11 cellular contexts compared by ENCODE assay signal in the genomic region with DNA sequence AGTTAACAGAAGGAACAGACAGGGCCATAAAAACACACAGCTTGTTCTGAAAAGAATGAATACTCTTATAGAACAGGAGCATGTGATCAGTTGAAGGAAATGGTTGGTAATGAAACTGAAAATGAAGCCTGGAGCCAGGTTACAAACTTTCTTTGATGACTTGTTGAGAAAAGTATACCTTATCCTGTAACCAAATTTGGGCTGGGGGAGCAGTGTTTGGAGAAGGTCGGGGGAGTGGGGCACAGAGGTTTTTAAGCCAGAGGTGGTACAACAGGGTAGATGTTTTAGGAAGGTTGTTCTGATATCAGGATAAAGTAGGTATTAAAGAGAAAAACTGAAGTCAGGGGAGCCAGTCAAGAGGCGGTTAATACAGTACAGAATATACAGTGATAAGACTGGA. TPM values are rescaled to one million over a fixed set of nuclear protein-coding genes. Genes with fewer than 3 reads are reported as not detected.
DNase-seq lines count a peak whose midpoint lies in the region; ATAC-seq and TF ChIP-seq lines count a peak whose summit lies in the region.
"Had no signal": no experiment of that assay in that cellular context is flagged by ENCODE, and none has a peak within 500 bp of the region (broad histone marks: within the 10 kb centered on the region; RNA-seq: fewer than 3 reads in every experiment).

No MANE protein-coding gene starts in this region.

- no peaks in the 10 kb centered on the region for H3K9me3 Mint-ChIP-seq in T-helper 1 cell treated with Interleukin-12 subunit alpha and Interleukin-12 subunit beta and Interleukin-4 antibody, amounts not matched to agents 30 μg/mL and 1 μg/mL, for 36 hours

- CTCF ChIA-PET in GM10248 (lab: Yijun Ruan, JAX), result interaction anchor here (2.3 kb wide), 1 partner anchor 11 kb away, joined by 6 read pairs; no protein-coding TSS in a partner anchor
- CTCF ChIA-PET in HEK293T (lab: Yijun Ruan, JAX), result no interaction called here

- 44 to 46% methylated on average over 2 of the region's 2 CpGs for WGBS in tibial nerve, 2 donors

- H3K27me3 Mint-ChIP-seq in T-helper 1 cell treated with Interleukin-12 subunit alpha and Interleukin-12 subunit beta and Interleukin-4 antibody, amounts not matched to agents 30 μg/mL and 1 μg/mL, for 36 hours (ENCODE audit: low read depth), result no peaks in the 10 kb centered on the region

- H3K9me3 ChIP-seq in tibial nerve, result no peaks in the 10 kb centered on the region

- H3K4me1 ChIP-seq in tibial nerve, result peaks cover 0 to 6% (median 0%) of the 10 kb centered on the region in 4 donors

- H3K4me3 ChIP-seq in tibial nerve, result no peak overlapping the region

- no peak for TF ChIP-seq EP300 in tibial nerve (IDR thresholded peaks at IDR 0.05)

- ATAC-seq in GM19328 (IDR thresholded peaks at IDR 0.05; ENCODE audit: unreplicated experiment) (peak; percentile 89), HG02943 (IDR thresholded peaks at IDR 0.05; ENCODE audit: low read depth, unreplicated experiment) (peak; percentile 84)

- peaks cover 44% of the 10 kb centered on the region for H3K36me3 Mint-ChIP-seq in T-helper 1 cell treated with Interleukin-12 subunit alpha and Interleukin-12 subunit beta and Interleukin-4 antibody, amounts not matched to agents 30 μg/mL and 1 μg/mL, for 36 hours (ENCODE audit: low read depth)

- DNase-seq in GM10248 (ENCODE audit: extremely low spot score) (peak; percentile 35), inferior parietal cortex (ENCODE audit: extremely low spot score) (no peak), RKO (ENCODE audit: low spot score) (no peak), tibial nerve (ENCODE audit: low spot score in 2 of 2) (no peak), HEK293T (ENCODE audit: extremely low spot score) (no peak)
- DNase-seq: cerebellar nuclear complex, hippocampal formation, NCI-H526 treated with DMSO at 0.1 percent for 48 hours had no signal

- peak overlapping the region; percentile 91 for H3K27ac Mint-ChIP-seq in T-helper 1 cell treated with Interleukin-12 subunit alpha and Interleukin-12 subunit beta and Interleukin-4 antibody, amounts not matched to agents 30 μg/mL and 1 μg/mL, for 36 hours

- H3K27ac ChIP-seq in tibial nerve, result no peak overlapping the region

- H3K36me3 ChIP-seq in tibial nerve, result peaks cover 0 to 40% (median 2%) of the 10 kb centered on the region in 3 donors

- no peak for TF ChIP-seq POLR2A in tibial nerve (IDR thresholded peaks at IDR 0.05)

- POLR2A ChIA-PET in GM10248 (lab: Yijun Ruan, JAX), result interaction anchor here (0.5 to 1.2 kb wide), 2 partner anchors 8 kb away, joined by 3 read pairs; a partner anchor contains a TSS
- POLR2A ChIA-PET in HEK293T (lab: Yijun Ruan, JAX), result no interaction called here

- H3K27me3 ChIP-seq in tibial nerve, result no peaks in the 10 kb centered on the region

- no peak for TF ChIP-seq CTCF in GM10248 (IDR thresholded peaks at IDR 0.05; ENCODE audit: control extremely low read depth, extremely low read depth, low read depth, missing control alignments)
- no peak for TF ChIP-seq CTCF in tibial nerve (IDR thresholded peaks at IDR 0.05)

- H3K4me3 Mint-ChIP-seq in T-helper 1 cell treated with Interleukin-12 subunit alpha and Interleukin-12 subunit beta and Interleukin-4 antibody, amounts not matched to agents 30 μg/mL and 1 μg/mL, for 36 hours, result peak overlapping the region; percentile 79

- peaks cover 30% of the 10 kb centered on the region for H3K4me1 Mint-ChIP-seq in T-helper 1 cell treated with Interleukin-12 subunit alpha and Interleukin-12 subunit beta and Interleukin-4 antibody, amounts not matched to agents 30 μg/mL and 1 μg/mL, for 36 hours (ENCODE audit: low read depth)

TF ChIP-seq in HEK293T, 16 proteins besides CTCF, POLR2A, EP300 and RAD21:
- TF ChIP-seq SP1 (IDR thresholded peaks at IDR 0.05), result no peak
- no peak for TF ChIP-seq BHLHE40 (IDR thresholded peaks at IDR 0.05; ENCODE audit: borderline replicate concordance)
- TF ChIP-seq L3MBTL2 (conservative IDR thresholded peaks at IDR 0.05), result no peak
- TF ChIP-seq ZNF384 (IDR thresholded peaks at IDR 0.05), result no peak
- TF ChIP-seq FOXA1 (IDR thresholded peaks at IDR 0.05), result no peak
- TF ChIP-seq SUZ12 (IDR thresholded peaks at IDR 0.05), result no peak
- TF ChIP-seq LEF1 (IDR thresholded peaks at IDR 0.05; ENCODE audit: borderline replicate concordance), result no peak
- no peak for TF ChIP-seq ELF4 (IDR thresholded peaks at IDR 0.05)
- no peak for TF ChIP-seq FOXM1 (IDR thresholded peaks at IDR 0.05; ENCODE audit: borderline replicate concordance)
- no peak for TF ChIP-seq FOXK2 (IDR thresholded peaks at IDR 0.05)
- no peak for TF ChIP-seq HDGF (IDR thresholded peaks at IDR 0.05; ENCODE audit: borderline replicate concordance)
- no peak for TF ChIP-seq ARNT (IDR thresholded peaks at IDR 0.05)
- TF ChIP-seq TARDBP (IDR thresholded peaks at IDR 0.05), result no peak
- TF ChIP-seq NFRKB (IDR thresholded peaks at IDR 0.05), result no peak
- TF ChIP-seq CTBP1 (IDR thresholded peaks at IDR 0.05; ENCODE audit: borderline replicate concordance), result no peak
- TF ChIP-seq, protein P1, sequence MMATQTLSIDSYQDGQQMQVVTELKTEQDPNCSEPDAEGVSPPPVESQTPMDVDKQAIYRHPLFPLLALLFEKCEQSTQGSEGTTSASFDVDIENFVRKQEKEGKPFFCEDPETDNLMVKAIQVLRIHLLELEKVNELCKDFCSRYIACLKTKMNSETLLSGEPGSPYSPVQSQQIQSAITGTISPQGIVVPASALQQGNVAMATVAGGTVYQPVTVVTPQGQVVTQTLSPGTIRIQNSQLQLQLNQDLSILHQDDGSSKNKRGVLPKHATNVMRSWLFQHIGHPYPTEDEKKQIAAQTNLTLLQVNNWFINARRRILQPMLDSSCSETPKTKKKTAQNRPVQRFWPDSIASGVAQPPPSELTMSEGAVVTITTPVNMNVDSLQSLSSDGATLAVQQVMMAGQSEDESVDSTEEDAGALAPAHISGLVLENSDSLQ (IDR thresholded peaks at IDR 0.05), result no peak

RNA-seq across cellular contexts. Expression of a gene that starts 8.2 kb away (rescaled TPM):
- total RNA-seq in tibial nerve, result 10 to 100 TPM; 16.8 to 28.8 (median 18.8) TPM

RNA-seq across cellular contexts. Expression of a gene that starts 8.3 kb away (rescaled TPM):
- 10 to 100 TPM; 21.4 to 33.0 (median 30.8) TPM for total RNA-seq in tibial nerve

RNA-seq across cellular contexts. Expression of a gene that starts 16.3 kb away (rescaled TPM):
- total RNA-seq in tibial nerve, result 1 to 10 TPM in 3 of 4 donors, not detected in 1; 1.5 to 2.4 (median 1.6) TPM
